Comparison of ENCODE assay signal across 8 cellular contexts in genomic region chr5:78985407-78986223, GRCh38. TPM values are rescaled to one million over a fixed set of nuclear protein-coding genes. Genes with fewer than 3 reads are reported as not detected.
DNase-seq lines count a peak whose midpoint lies in the region; ATAC-seq and TF ChIP-seq lines count a peak whose summit lies in the region.

No MANE protein-coding gene starts in this region.

- H3K9me3 ChIP-seq in OCI-LY7 (ENCODE audit: low read length) (no peaks in the 10 kb centered on the region), neuron (ENCODE audit: low read length) (no peaks in the 10 kb centered on the region), tibial nerve (no peaks in the 10 kb centered on the region)

- H3K4me3 ChIP-seq in OCI-LY7 (ENCODE audit: low read depth, low read length, poor library complexity, severe bottlenecking) (peak overlapping the region; percentile 75), neuron (ENCODE audit: low read length) (peak overlapping the region; percentile 95), tibial nerve (peak overlapping the region; percentile 68 to 93 (median 82))

- H2AFZ ChIP-seq in OCI-LY7 (ENCODE audit: low read length) (peak overlapping the region; percentile 84), neuron (ENCODE audit: low read depth, low read length) (peak overlapping the region; percentile 91)

- H3K4me1 ChIP-seq in OCI-LY7 (ENCODE audit: insufficient read depth, low read length, poor library complexity, severe bottlenecking) (peaks cover 35% of the 10 kb centered on the region), neuron (ENCODE audit: insufficient read depth, low read length) (peaks cover 20% of the 10 kb centered on the region), tibial nerve (peaks cover 0 to 25% (median 5%) of the 10 kb centered on the region in 4 donors)

- peak overlapping the region; percentile 91 to 100 for H3K4me3 Mint-ChIP-seq in activated T-cell treated with anti-CD3 and anti-CD28 coated beads, Interleukin-2, amount 50 U/mL, for 72 hours

- H3K36me3 Mint-ChIP-seq in activated T-cell treated with anti-CD3 and anti-CD28 coated beads, Interleukin-2, amount 50 U/mL, for 72 hours (ENCODE audit: insufficient read depth in 2 of 2), result no peaks in the 10 kb centered on the region

- TF ChIP-seq EP300 in tibial nerve (IDR thresholded peaks at IDR 0.05), result no peak

- peak overlapping the region; percentile 88 for H3K27ac ChIP-seq in OCI-LY7 (ENCODE audit: low read depth, low read length, poor library complexity, severe bottlenecking)
- peak overlapping the region; percentile 84 to 98 (median 96) for H3K27ac ChIP-seq in tibial nerve

- TSS peak; percentile 87 for BruUV-seq in OCI-LY7 (replicated peaks; lab: Mats Ljungman, UMichigan)

- H3K9me2 ChIP-seq in OCI-LY7 (ENCODE audit: insufficient read depth, low read length), result no peaks in the 10 kb centered on the region

- H3K27me3 ChIP-seq in neuron (ENCODE audit: insufficient read depth, low read length) (no peaks in the 10 kb centered on the region), tibial nerve (no peaks in the 10 kb centered on the region)

- peak overlapping the region; percentile 100 for H3K27ac Mint-ChIP-seq in activated T-cell treated with anti-CD3 and anti-CD28 coated beads, Interleukin-2, amount 50 U/mL, for 72 hours

- POLR2A ChIA-PET in OCI-LY7 (lab: Charles Lee), result interaction anchor here (0.5 to 1.7 kb wide), 6 partner anchors 9 to 1624 kb away, joined by 3 to 5 read pairs (median 4); no protein-coding TSS in a partner anchor

- intact Hi-C loops in OCI-LY7 (cut with micrococcal nuclease; ENCODE audit: unreplicated experiment), result loop anchor here (1.0 to 10.0 kb wide), 4 partner anchors 15 to 528 kb away; partner anchors contain the start of gene LHFPL2

- CTCF ChIA-PET in OCI-LY7 (lab: Charles Lee; ENCODE audit: unreplicated experiment), result no interaction called here

- H3K4me2 ChIP-seq in OCI-LY7 (ENCODE audit: low read length), result peak overlapping the region; percentile 80

- no peaks in the 10 kb centered on the region for H3K27me3 Mint-ChIP-seq in activated T-cell treated with anti-CD3 and anti-CD28 coated beads, Interleukin-2, amount 50 U/mL, for 72 hours (ENCODE audit: low read depth)

- H3K79me2 ChIP-seq in OCI-LY7 (ENCODE audit: insufficient read depth, low read depth, low read length), result peaks cover 20% of the 10 kb centered on the region; the same call in 1 of the 2 replicates

- DNase-seq in AG20443 (ENCODE audit: low spot score), result peak; percentile 28
- peak; percentile 80 for DNase-seq in OCI-LY7 (ENCODE audit: low spot score)
- peak; percentile 76 to 81 for DNase-seq in activated T-cell treated with anti-CD3 and anti-CD28 coated beads, Interleukin-2, amount 50 U/mL, for 72 hours
- peak; percentile 16 for DNase-seq in fibroblast of the conjunctiva (ENCODE audit: low read depth)
- peak in 1 of 2 donors; percentile 24 for DNase-seq in tibial nerve (ENCODE audit: low spot score in 2 of 2)

- ATAC-seq in GM19023 (IDR thresholded peaks at IDR 0.05; ENCODE audit: unreplicated experiment) (peak; percentile 51), HG03159 (IDR thresholded peaks at IDR 0.05; ENCODE audit: unreplicated experiment) (peak; percentile 65)
- ATAC-seq in activated T-cell treated with anti-CD3 and anti-CD28 coated beads, Interleukin-2, amount 50 U/mL, for 72 hours (replicated peaks in 1 of 2), result peak; percentile 78 to 79

- 3 to 5% methylated on average over 27 of the region's 27 CpGs for WGBS in tibial nerve, 2 donors

- peaks cover 38% of the 10 kb centered on the region for H3K4me1 Mint-ChIP-seq in activated T-cell treated with anti-CD3 and anti-CD28 coated beads, Interleukin-2, amount 50 U/mL, for 72 hours (ENCODE audit: low read depth)

- 0 out of 2 replicates have a peak, but pooled peaks have one; percentile 20 for TF ChIP-seq CTCF in OCI-LY7 (conservative IDR thresholded peaks at IDR 0.05; ENCODE audit: low read length)
- TF ChIP-seq CTCF in tibial nerve (IDR thresholded peaks at IDR 0.05), result no peak

- TF ChIP-seq POLR2A in tibial nerve (IDR thresholded peaks at IDR 0.05), result peak in 1 of 2 donors; percentile 12

- H3K9me3 Mint-ChIP-seq in activated T-cell treated with anti-CD3 and anti-CD28 coated beads, Interleukin-2, amount 50 U/mL, for 72 hours, result no peaks in the 10 kb centered on the region

- no peaks in the 10 kb centered on the region for H4K20me1 ChIP-seq in OCI-LY7 (ENCODE audit: insufficient read depth, low read length)

- H3K36me3 ChIP-seq in OCI-LY7 (ENCODE audit: insufficient read depth, low read length), result no peaks in the 10 kb centered on the region
- no peaks in the 10 kb centered on the region for H3K36me3 ChIP-seq in neuron (ENCODE audit: insufficient read depth, low read length)
- no peaks in the 10 kb centered on the region for H3K36me3 ChIP-seq in tibial nerve

RNA-seq across cellular contexts. Expression of gene ARSB, which starts 0.5 kb away (rescaled TPM):
- 5.6 and 9.2 TPM in 2 replicates for total RNA-seq in OCI-LY7 (2014; rRNA removed; shearing (Covaris generic))
- total RNA-seq in OCI-LY7 (2022) (8.9 and 9.2 TPM in 2 replicates), tibial nerve (10 to 100 TPM in 3 of 4 donors, 1 to 10 TPM in 1; 8.3 to 19.8 (median 15.5) TPM)
- 10 to 100 TPM; 12.4 to 15.3 TPM for total RNA-seq in activated T-cell treated with anti-CD3 and anti-CD28 coated beads, Interleukin-2, amount 50 U/mL, for 72 hours
